27 cellular contexts compared by ENCODE assay signal in the genomic region with DNA sequence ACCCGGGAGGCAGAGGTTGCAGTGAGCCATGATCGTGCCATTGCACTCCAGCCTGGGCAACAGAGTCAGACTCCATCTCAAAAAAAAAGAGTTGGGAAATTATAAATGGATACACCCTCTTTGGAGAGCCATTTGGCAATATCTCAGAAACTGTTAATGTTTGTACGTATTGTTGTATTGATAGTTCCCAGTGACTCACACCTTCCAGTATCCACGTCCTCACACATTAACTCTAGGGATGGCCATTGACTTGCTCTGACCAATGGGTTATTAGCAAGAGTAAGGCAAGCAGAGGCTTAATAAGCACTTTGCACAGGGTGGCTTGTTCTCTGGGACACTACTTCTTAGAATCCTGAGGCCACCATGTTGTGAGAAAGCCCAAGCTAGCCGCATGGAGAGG.
DNase-seq lines count a peak whose midpoint lies in the region; ATAC-seq, FAIRE-seq and TF ChIP-seq lines count a peak whose summit lies in the region.
"Had no signal": no experiment of that assay in that cellular context is flagged by ENCODE, and none has a peak within 500 bp of the region (broad histone marks: within the 10 kb centered on the region; RNA-seq: fewer than 3 reads in every experiment).

No MANE protein-coding gene starts in this region.

- TF ChIP-seq EP300 in H1 (IDR thresholded peaks at IDR 0.05; ENCODE audit: borderline replicate concordance in 1 of 2, low read depth in 2 of 2, low read length in 2 of 2): no peak

- H2BK5ac ChIP-seq in H1 (ENCODE audit: low read depth, low read length): no peak overlapping the region

- no peak overlapping the region for H3K23ac ChIP-seq in H1 (ENCODE audit: insufficient read length)

- no peaks in the 10 kb centered on the region for H3K36me3 Mint-ChIP-seq in MCF 10A (ENCODE audit: insufficient read depth, unreplicated experiment)
- H3K36me3 Mint-ChIP-seq: CD4-positive, CD25-positive, alpha-beta regulatory T cell; CD8-positive, alpha-beta T cell had no signal

- H3K9me3 Mint-ChIP-seq in MCF 10A (ENCODE audit: unreplicated experiment): no peaks in the 10 kb centered on the region
- H3K9me3 Mint-ChIP-seq: CD4-positive, CD25-positive, alpha-beta regulatory T cell; CD8-positive, alpha-beta T cell; HFFc6 had no signal

- in situ Hi-C loops in mammary epithelial cell (cut with MboI; ENCODE audit: low sequenced_read_pairs in 2 of 2): no loop called here

- H3K56ac ChIP-seq in H1 (replicated peaks; ENCODE audit: insufficient read length, low read depth, low read length): no peak overlapping the region

- peaks cover 20% of the 10 kb centered on the region for H3K27me3 Mint-ChIP-seq in MCF 10A (ENCODE audit: insufficient read depth, unreplicated experiment)

- H3K79me2 ChIP-seq in mammary epithelial cell (ENCODE audit: insufficient read depth, low read length) (no peaks in the 10 kb centered on the region), H1 (ENCODE audit: control insufficient read depth in 1 of 2, insufficient read depth in 2 of 2, low read length in 2 of 2) (no peaks in the 10 kb centered on the region)

- no peak overlapping the region for H3K4me2 ChIP-seq in mammary epithelial cell (ENCODE audit: insufficient read depth, low read depth, low read length)
- no peak overlapping the region for H3K4me2 ChIP-seq in H1 (ENCODE audit: insufficient read depth in 1 of 2, low read depth in 2 of 2, low read length in 2 of 2)
- H3K4me2 ChIP-seq: BLaER1 had no signal

- FAIRE-seq in H1 (lab: Jason Lieb, UNC): no peak
- FAIRE-seq: A204.1, D721Med, GM12878, GM19239, H54 had no signal

- no peak for TF ChIP-seq CTCF in MCF 10A (IDR thresholded peaks at IDR 0.05; ENCODE audit: unreplicated experiment)
- TF ChIP-seq CTCF in mammary epithelial cell (conservative IDR thresholded peaks at IDR 0.05 in 1 of 2, IDR thresholded peaks at IDR 0.05 in 1 of 2; ENCODE audit: extremely low read depth in 1 of 2, insufficient read depth in 1 of 2, low read depth in 1 of 2, low read length in 2 of 2): no peak
- TF ChIP-seq CTCF in H1 (IDR thresholded peaks at IDR 0.05; ENCODE audit: control extremely low read depth in 1 of 3, insufficient read depth in 1 of 3, low read depth in 1 of 3, low read length in 3 of 3): no peak

- H2BK120ac ChIP-seq in H1 (replicated peaks; ENCODE audit: low read depth, low read length): no peak overlapping the region

- POLR2A ChIA-PET in MCF 10A (lab: Yijun Ruan, JAX): no interaction called here
- POLR2A ChIA-PET in H1 (lab: Charles Lee; ENCODE audit: partially characterized antibody): no interaction called here

- no peak overlapping the region for H2AK5ac ChIP-seq in H1 (ENCODE audit: low read depth, low read length)

- ATAC-seq in right cardiac atrium (no peak), aorta (ENCODE audit: low FRiP score) (no peak)
- ATAC-seq: CD8-positive, alpha-beta T cell; GM12878 had no signal

- no peak overlapping the region for H2BK12ac ChIP-seq in H1 (ENCODE audit: low read depth, low read length)

- H3K27ac ChIP-seq in mammary epithelial cell (ENCODE audit: insufficient read depth, low read depth, low read length) (no peak overlapping the region), H1 (ENCODE audit: low read depth, low read length) (no peak overlapping the region), right cardiac atrium (ENCODE audit: low read length) (no peak overlapping the region), aorta (ENCODE audit: low read depth in 1 of 2, low read length in 2 of 2) (no peak overlapping the region)
- H3K27ac ChIP-seq: 22Rv1, BLaER1, C4-2B, GM23248 had no signal

- H2AFZ ChIP-seq in mammary epithelial cell (ENCODE audit: low read depth, low read length): no peak overlapping the region
- no peak overlapping the region for H2AFZ ChIP-seq in H1 (ENCODE audit: low read length)
- H2AFZ ChIP-seq: GM23248 had no signal

- H4K8ac ChIP-seq in H1 (ENCODE audit: extremely low read depth, insufficient read depth, low read length): no peak overlapping the region

- DNase-seq in MCF 10A (ENCODE audit: unreplicated experiment): peak; percentile 13
- no peak for DNase-seq in mammary epithelial cell
- no peak for DNase-seq in H1 (ENCODE audit: low read depth in 1 of 2, low spot score in 2 of 2)
- peak; percentile 37 for DNase-seq in kidney tubule cell (ENCODE audit: low spot score)
- peak; percentile 96 for DNase-seq in renal cortical epithelial cell (ENCODE audit: low read depth)
- DNase-seq in right cardiac atrium: no peak
- DNase-seq in aorta: no peak
- no peak for DNase-seq in NCI-H2107 treated with DMSO at 0.1 percent for 48 hours (lab: John Stamatoyannopoulos, UW; ENCODE audit: unreplicated experiment)
- DNase-seq: Caco-2; CD4-positive, CD25-positive, alpha-beta regulatory T cell; CD8-positive, alpha-beta T cell; DMS 273 treated with DMSO at 0.1 percent for 48 hours; DMS79; EL; GDM1; GM23248; HFFc6 had no signal

- no peaks in the 10 kb centered on the region for H4K20me1 ChIP-seq in mammary epithelial cell (ENCODE audit: insufficient read depth, low read length)
- no peaks in the 10 kb centered on the region for H4K20me1 ChIP-seq in H1 (replicated peaks in 1 of 2; ENCODE audit: control insufficient read depth in 1 of 2, insufficient read depth in 2 of 2, low read length in 2 of 2)
- H4K20me1 ChIP-seq: BLaER1 had no signal

- H4K91ac ChIP-seq in H1 (replicated peaks; ENCODE audit: insufficient read length, low read length): no peak overlapping the region

- H3K4me3 Mint-ChIP-seq in MCF 10A (ENCODE audit: unreplicated experiment): no peak overlapping the region
- H3K4me3 Mint-ChIP-seq: B cell; CD4-positive, CD25-positive, alpha-beta regulatory T cell; CD8-positive, alpha-beta T cell; HFFc6 had no signal

- TF ChIP-seq RAD21 in H1 (IDR thresholded peaks at IDR 0.05 in 1 of 2, conservative IDR thresholded peaks at IDR 0.05 in 1 of 2; ENCODE audit: low read depth in 2 of 2, low read length in 2 of 2): no peak

- BruUV-seq in MCF 10A (replicated peaks; lab: Mats Ljungman, UMichigan) (no TSS peak), mammary epithelial cell (replicated peaks; lab: Mats Ljungman, UMichigan) (no TSS peak)

- no peak for TF ChIP-seq POLR2A in H1 (IDR thresholded peaks at IDR 0.05; ENCODE audit: control extremely low read depth in 1 of 2, low read depth in 2 of 2, low read length in 2 of 2)

- 82% methylated on average over 5 of the region's 5 CpGs for WGBS in mammary epithelial cell (ENCODE audit: low coverage, missing lambda C conversion rate)
- 93% methylated on average over 5 of the region's 5 CpGs; no CpG with 5 or more reads in 1 of the 2 experiments for WGBS in H1 (ENCODE audit: extremely low coverage in 1 of 2, insufficient coverage in 1 of 2, insufficient read length in 1 of 2, insufficient replicate concordance in 2 of 2, low coverage in 1 of 2, low lambda C conversion rate in 2 of 2, missing lambda C conversion rate in 1 of 2), 2 experiments
- 77% methylated on average over 5 of the region's 5 CpGs for WGBS in right cardiac atrium
- 79 to 82% methylated on average over 5 of the region's 5 CpGs for WGBS in aorta, 2 donors

- no peaks in the 10 kb centered on the region for H3K9me3 ChIP-seq in mammary epithelial cell (replicated peaks; ENCODE audit: insufficient read depth, low read length)
- H3K9me3 ChIP-seq in H1 (ENCODE audit: insufficient read depth in 2 of 2, low read depth in 1 of 2, low read length in 1 of 2): no peaks in the 10 kb centered on the region
- H3K9me3 ChIP-seq in right cardiac atrium (ENCODE audit: control insufficient read depth, low read length): no peaks in the 10 kb centered on the region
- peaks cover 1% of the 10 kb centered on the region for H3K9me3 ChIP-seq in aorta (ENCODE audit: control insufficient read depth, low read length)
- H3K9me3 ChIP-seq: BLaER1, Caco-2, HAP-1 had no signal

- no peak overlapping the region for H2BK15ac ChIP-seq in H1 (ENCODE audit: low read length)

- H3K18ac ChIP-seq in H1 (ENCODE audit: extremely low read depth, low read length): no peak overlapping the region

- H3K27ac Mint-ChIP-seq in MCF 10A (ENCODE audit: low read depth, unreplicated experiment): no peak overlapping the region
- H3K27ac Mint-ChIP-seq: B cell; CD4-positive, CD25-positive, alpha-beta regulatory T cell; CD8-positive, alpha-beta T cell; HFFc6 had no signal

- H3K23me2 ChIP-seq in H1 (ENCODE audit: low read depth, low read length): no peaks in the 10 kb centered on the region

- H3K4me3 ChIP-seq in mammary epithelial cell (replicated peaks in 1 of 3; ENCODE audit: insufficient read depth in 1 of 3, low read depth in 2 of 3, low read length in 3 of 3): no peak overlapping the region
- H3K4me3 ChIP-seq in H1 (ENCODE audit: extremely low read depth in 1 of 4, insufficient read depth in 2 of 4, low read depth in 3 of 4, low read length in 4 of 4): no peak overlapping the region
- H3K4me3 ChIP-seq in right cardiac atrium (ENCODE audit: low read length): no peak overlapping the region
- H3K4me3 ChIP-seq in aorta (ENCODE audit: low read length in 2 of 2): no peak overlapping the region
- H3K4me3 ChIP-seq: BLaER1, GM12878, GM23248, HAP-1 had no signal

- dilution Hi-C loops in mammary epithelial cell (cut with HindIII; ENCODE audit: low sequenced_read_pairs): no loop called here

- H3K4me1 Mint-ChIP-seq in MCF 10A (ENCODE audit: insufficient read depth, unreplicated experiment): no peaks in the 10 kb centered on the region
- H3K4me1 Mint-ChIP-seq: B cell; CD4-positive, CD25-positive, alpha-beta regulatory T cell had no signal

- peaks cover 6% of the 10 kb centered on the region for H3K27me3 ChIP-seq in mammary epithelial cell (ENCODE audit: insufficient read depth, low read length)
- H3K27me3 ChIP-seq in H1 (replicated peaks in 1 of 4; ENCODE audit: control insufficient read depth in 3 of 4, extremely low read depth in 1 of 4, insufficient read depth in 3 of 4, low read length in 3 of 4): peaks cover 0 to 2% (median 0%) of the 10 kb centered on the region in 4 experiments; a peak in 1 of 7 replicates
- H3K27me3 ChIP-seq in right cardiac atrium (ENCODE audit: control insufficient read depth, insufficient read depth): no peaks in the 10 kb centered on the region
- H3K27me3 ChIP-seq in aorta (ENCODE audit: control insufficient read depth in 1 of 2, insufficient read depth in 2 of 2, low read length in 1 of 2): no peaks in the 10 kb centered on the region
- H3K27me3 ChIP-seq: BLaER1 had no signal

- intact Hi-C loops in MCF 10A (cut with micrococcal nuclease): no loop called here
- intact Hi-C loops in mammary epithelial cell (cut with micrococcal nuclease): loop anchor here (5.0 kb wide), 1 partner anchor 48 kb away; no protein-coding TSS in a partner anchor
- intact Hi-C loops in right cardiac atrium (cut with DNase I): no loop called here
- intact Hi-C loops in aorta (cut with DNase I): no loop called here

- no peak overlapping the region for H3K14ac ChIP-seq in H1 (ENCODE audit: insufficient read length)

- H2BK20ac ChIP-seq in H1 (ENCODE audit: low read length): 0 out of 2 replicates have a peak overlapping the region, but pooled peaks have one; percentile 1

- H3K79me1 ChIP-seq in H1 (ENCODE audit: low read depth, low read length): no peaks in the 10 kb centered on the region; the same call in 1 of the 2 replicates

- H3K4me1 ChIP-seq in mammary epithelial cell (ENCODE audit: insufficient read depth, low read length) (no peaks in the 10 kb centered on the region), H1 (replicated peaks in 1 of 4; ENCODE audit: control insufficient read depth in 3 of 4, insufficient read depth in 4 of 4, low read length in 3 of 4) (peaks cover 0 to 16% (median 11%) of the 10 kb centered on the region in 4 experiments; a peak in 6 of 7 replicates), right cardiac atrium (ENCODE audit: control insufficient read depth, insufficient read depth, low read length) (no peaks in the 10 kb centered on the region), aorta (ENCODE audit: control insufficient read depth in 1 of 2, insufficient read depth in 2 of 2, low read length in 2 of 2) (no peaks in the 10 kb centered on the region)
- H3K4me1 ChIP-seq: BLaER1, Caco-2, HAP-1 had no signal

- H4K5ac ChIP-seq in H1 (ENCODE audit: insufficient read length, low read depth, low read length): no peak overlapping the region

- no peak overlapping the region for H3K4ac ChIP-seq in H1 (replicated peaks; ENCODE audit: insufficient read length, low read depth, low read length)

- no peaks in the 10 kb centered on the region for H3K36me3 ChIP-seq in mammary epithelial cell (ENCODE audit: insufficient read depth, low read length)
- no peaks in the 10 kb centered on the region for H3K36me3 ChIP-seq in H1 (ENCODE audit: control insufficient read depth in 2 of 4, insufficient read depth in 4 of 4, low read length in 3 of 4)
- no peaks in the 10 kb centered on the region for H3K36me3 ChIP-seq in aorta (ENCODE audit: control insufficient read depth in 1 of 2, insufficient read depth in 2 of 2, low read length in 1 of 2)
- H3K36me3 ChIP-seq: BLaER1, HAP-1 had no signal

- CTCF ChIA-PET in MCF 10A (lab: Yijun Ruan, JAX): interaction anchor here (0.7 kb wide), 1 partner anchor 65 kb away, joined by 3 read pairs; no protein-coding TSS in a partner anchor
- CTCF ChIA-PET in mammary epithelial cell (lab: Charles Lee; ENCODE audit: low non-redundant PET): no interaction called here
- CTCF ChIA-PET in H1 (lab: Charles Lee; ENCODE audit: partially characterized antibody): interaction anchor here (1.0 to 1.3 kb wide), 2 partner anchors 22 to 72 kb away, joined by 3 read pairs; no protein-coding TSS in a partner anchor

- H3K9ac ChIP-seq in mammary epithelial cell (ENCODE audit: insufficient read depth, low read length) (no peak overlapping the region), H1 (replicated peaks in 1 of 4; ENCODE audit: extremely low read depth in 1 of 4, low read depth in 3 of 4, low read length in 3 of 4) (no peak overlapping the region)
- H3K9ac ChIP-seq: BLaER1, GM23248 had no signal

Comparison
In these comparisons a context has a peak if more than half of its experiments do, and no peak if none do; other contexts are left out.
1. DNase-seq: peak in MCF 10A (single experiment), kidney tubule cell (single experiment) and renal cortical epithelial cell (single experiment); none in mammary epithelial cell (single experiment), H1 (0 of 2), right cardiac atrium (0 of 3), aorta (0 of 2) and NCI-H2107 treated with DMSO at 0.1 percent for 48 hours (single experiment).